ENCODE assay signal across 22 cellular contexts in the genomic region with DNA sequence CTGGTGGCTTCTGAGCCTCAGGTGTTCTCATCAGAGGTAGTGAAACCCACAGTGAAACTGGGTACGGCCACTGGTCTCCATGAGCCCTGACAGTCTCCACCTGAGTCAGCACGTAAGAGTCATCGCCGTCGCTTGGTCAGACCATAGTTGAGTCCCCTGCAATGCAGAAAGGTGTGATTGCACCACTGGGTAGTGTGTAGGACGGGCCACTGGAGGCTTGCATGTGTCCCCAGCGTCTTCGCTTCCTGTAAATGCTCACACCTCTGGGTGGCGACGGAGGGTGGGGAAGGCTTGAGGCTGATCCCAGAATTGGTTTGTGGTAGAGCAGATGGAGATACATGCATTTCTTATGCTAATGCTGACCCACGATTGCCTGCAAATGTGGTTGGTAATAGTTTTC. TPM values are rescaled to one million over a fixed set of nuclear protein-coding genes. Genes with fewer than 3 reads are reported as not detected.
DNase-seq lines count a peak whose midpoint lies in the region; ATAC-seq and TF ChIP-seq lines count a peak whose summit lies in the region.
"Had no signal": no experiment of that assay in that cellular context is flagged by ENCODE, and none has a peak within 500 bp of the region (broad histone marks: within the 10 kb centered on the region; RNA-seq: fewer than 3 reads in every experiment).

No MANE protein-coding gene starts in this region.

- H4K20me1 ChIP-seq in BLaER1 = peaks cover 11% of the 10 kb centered on the region; the same call in 1 of the 2 replicates

- H3K4me2 ChIP-seq in BLaER1 = peak overlapping the region; percentile 78

- peak; percentile 62 for DNase-seq in MV-4-11 (lab: John Stamatoyannopoulos, UW)
- DNase-seq in endothelial cell (ENCODE audit: low spot score) = no peak
- no peak for DNase-seq in RPMI8226
- no peak for DNase-seq in NCI-H2171 treated with DMSO at 0.1 percent for 48 hours (lab: John Stamatoyannopoulos, UW)
- DNase-seq in amniotic stem cell (lab: John Stamatoyannopoulos, UW) = no peak
- DNase-seq: activated CD4-positive, alpha-beta T cell treated with anti-CD3 and anti-CD28 coated beads, Interleukin-2, amount 10 ng/mL, durations not matched to agents 7 days and 5 days; activated CD8-positive, alpha-beta memory T cell treated with anti-CD3 and anti-CD28 coated beads, Interleukin-2, amount 50 U/mL, for 4 hours; activated gamma-delta T cell; GOT3; midbrain; NCI-H2029; NCI-H510A; SHP77 had no signal

- no peaks in the 10 kb centered on the region for H3K9me3 ChIP-seq in BLaER1
- H3K9me3 ChIP-seq: neutrophil, vagina had no signal

- peaks cover 7% of the 10 kb centered on the region for H3K4me1 Mint-ChIP-seq in endothelial cell (ENCODE audit: unreplicated experiment)
- H3K4me1 Mint-ChIP-seq: activated CD4-positive, alpha-beta T cell treated with anti-CD3 and anti-CD28 coated beads, Interleukin-2, amount 10 ng/mL, durations not matched to agents 7 days and 5 days had no signal

- H3K27ac Mint-ChIP-seq in endothelial cell (ENCODE audit: unreplicated experiment) = peak overlapping the region; percentile 24
- H3K27ac Mint-ChIP-seq: activated CD4-positive, alpha-beta T cell treated with anti-CD3 and anti-CD28 coated beads, Interleukin-2, amount 10 ng/mL, durations not matched to agents 7 days and 5 days; IgD-negative memory B cell; T-cell had no signal

- H3K4me3 ChIP-seq in BLaER1 = no peak overlapping the region
- H3K4me3 ChIP-seq: cardiac muscle cell, vagina had no signal

- H3K9ac ChIP-seq in BLaER1 = no peak overlapping the region

- peaks cover 4% of the 10 kb centered on the region; the same call in 1 of the 2 replicates for H3K27me3 ChIP-seq in BLaER1
- H3K27me3 ChIP-seq: cardiac muscle cell, vagina had no signal

- H3K36me3 Mint-ChIP-seq in endothelial cell (ENCODE audit: low read depth, unreplicated experiment) = peaks cover 61% of the 10 kb centered on the region
- H3K36me3 Mint-ChIP-seq: IgD-negative memory B cell, T-cell had no signal

- peaks cover 15% of the 10 kb centered on the region for H3K27me3 Mint-ChIP-seq in endothelial cell (ENCODE audit: unreplicated experiment)
- H3K27me3 Mint-ChIP-seq: activated CD4-positive, alpha-beta T cell treated with anti-CD3 and anti-CD28 coated beads, Interleukin-2, amount 10 ng/mL, durations not matched to agents 7 days and 5 days had no signal

- ATAC-seq in GM18867 (IDR thresholded peaks at IDR 0.05; ENCODE audit: unreplicated experiment) (peak; percentile 60), GM21423 (IDR thresholded peaks at IDR 0.05; ENCODE audit: unreplicated experiment) (no peak)

- no peak for TF ChIP-seq CTCF in endothelial cell (IDR thresholded peaks at IDR 0.05; ENCODE audit: unreplicated experiment)

- H3K4me1 ChIP-seq in BLaER1 = peaks cover 62% of the 10 kb centered on the region
- H3K4me1 ChIP-seq: vagina had no signal

- no peak overlapping the region for H3K27ac ChIP-seq in BLaER1
- H3K27ac ChIP-seq: cardiac muscle cell, HL-60, neutrophil, vagina had no signal

- no peak overlapping the region for H3K4me3 Mint-ChIP-seq in endothelial cell (ENCODE audit: unreplicated experiment)
- H3K4me3 Mint-ChIP-seq: activated CD4-positive, alpha-beta T cell treated with anti-CD3 and anti-CD28 coated beads, Interleukin-2, amount 10 ng/mL, durations not matched to agents 7 days and 5 days; IgD-negative memory B cell; T-cell had no signal

- H3K9me3 Mint-ChIP-seq in endothelial cell (ENCODE audit: unreplicated experiment) = no peaks in the 10 kb centered on the region
- H3K9me3 Mint-ChIP-seq: activated CD4-positive, alpha-beta T cell treated with anti-CD3 and anti-CD28 coated beads, Interleukin-2, amount 10 ng/mL, durations not matched to agents 7 days and 5 days; T-cell had no signal

- H3K36me3 ChIP-seq in BLaER1 = no peaks in the 10 kb centered on the region
- H3K36me3 ChIP-seq: neutrophil had no signal

RNA-seq across cellular contexts. Expression of a gene that starts 26.4 kb away (rescaled TPM):
- 458 TPM for total RNA-seq in endothelial cell (ENCODE audit: unreplicated experiment)
